Comparison of ENCODE assay signal across 1 cellular context in genomic region chr4:56435748-56436442, GRCh38.
TF ChIP-seq lines count a peak whose summit lies in the region.

Gene PAICS, plus strand, starts transcription at chr4:56436260. Its CDS starts 53 bp downstream, at chr4:56436313.

TF ChIP-seq in K562, 482 proteins besides CTCF, POLR2A, EP300 and RAD21 (continued from another document and continues in another):
- peak; percentile 32; the same call in 1 of the 2 replicates for TF ChIP-seq LEF1 (IDR thresholded peaks at IDR 0.05)
- no peak for TF ChIP-seq STAG1 (CRISPR knock-in tag; IDR thresholded peaks at IDR 0.05; ENCODE audit: borderline replicate concordance)
- TF ChIP-seq CEBPZ (IDR thresholded peaks at IDR 0.05; ENCODE audit: borderline replicate concordance, low read depth, low read length), result no peak
- no peak; a peak in 1 of 4 replicates for TF ChIP-seq TEAD1 (CRISPR knock-in tag; IDR thresholded peaks at IDR 0.05)
- TF ChIP-seq RBM17 (IDR thresholded peaks at IDR 0.05; ENCODE audit: borderline replicate concordance, low read depth, low read length), result no peak
- peak; percentile 96 for TF ChIP-seq ARID4B (CRISPR knock-in tag; IDR thresholded peaks at IDR 0.05)
- TF ChIP-seq ZNF583 (CRISPR knock-in tag; IDR thresholded peaks at IDR 0.05), result 0 out of 2 replicates have a peak, but pooled peaks have one; percentile 64
- TF ChIP-seq PATZ1 (CRISPR knock-in tag; IDR thresholded peaks at IDR 0.05; ENCODE audit: borderline replicate concordance), result no peak
- TF ChIP-seq BCLAF1 (IDR thresholded peaks at IDR 0.05; ENCODE audit: borderline replicate concordance in 1 of 2, control insufficient read depth in 1 of 2, low read depth in 2 of 2, low read length in 1 of 2), result peak; percentile 49 to 88; a peak in 2 of 4 replicates
- peak; percentile 74 for TF ChIP-seq TAF1 (IDR thresholded peaks at IDR 0.05; ENCODE audit: control insufficient read depth, extremely low read depth, insufficient read depth, low read length, severe bottlenecking)
- peak; percentile 18 to 97 for TF ChIP-seq SIN3A (IDR thresholded peaks at IDR 0.05; ENCODE audit: borderline replicate concordance in 2 of 2, control insufficient read depth in 1 of 2, low read depth in 2 of 2, low read length in 2 of 2)
- TF ChIP-seq ETV5 (CRISPR knock-in tag; IDR thresholded peaks at IDR 0.05; ENCODE audit: low read depth), result peak; percentile 19; the same call in 1 of the 2 replicates
- no peak for TF ChIP-seq ILK (tag; IDR thresholded peaks at IDR 0.05; ENCODE audit: borderline replicate concordance, low read depth)
- no peak; the same call in 1 of the 2 replicates for TF ChIP-seq POLR2AphosphoS5 (IDR thresholded peaks at IDR 0.05; ENCODE audit: control insufficient read depth, insufficient read depth, low read depth, low read length)
- TF ChIP-seq NR2C1 (IDR thresholded peaks at IDR 0.05), result peak; percentile 62; the same call in 1 of the 2 replicates
- peak; percentile 65; the same call in 1 of the 2 replicates for TF ChIP-seq NR2C1 (tag; IDR thresholded peaks at IDR 0.05)
- TF ChIP-seq SMAD4 (CRISPR knock-in tag; conservative IDR thresholded peaks at IDR 0.05), result peak; percentile 69
- TF ChIP-seq SRSF7 (optimal IDR thresholded peaks at IDR 0.05; ENCODE audit: low read depth, low read length), result no peak
- no peak for TF ChIP-seq DNMT1 (IDR thresholded peaks at IDR 0.05)
- 0 out of 2 replicates have a peak, but pooled peaks have one; percentile 17 for TF ChIP-seq DMBX1 (CRISPR knock-in tag; IDR thresholded peaks at IDR 0.05; ENCODE audit: borderline replicate concordance)
- no peak for TF ChIP-seq TRIM28 (IDR thresholded peaks at IDR 0.05)
- TF ChIP-seq SNAPC5 (CRISPR knock-in tag; IDR thresholded peaks at IDR 0.05), result no peak
- TF ChIP-seq ZFP30 (CRISPR knock-in tag; IDR thresholded peaks at IDR 0.05; ENCODE audit: borderline replicate concordance), result no peak
- TF ChIP-seq TFAM (CRISPR knock-in tag; conservative IDR thresholded peaks at IDR 0.05), result no peak
- no peak for TF ChIP-seq ZNF280B (CRISPR knock-in tag; IDR thresholded peaks at IDR 0.05)
- peak; percentile 45 for TF ChIP-seq PHF20 (IDR thresholded peaks at IDR 0.05; ENCODE audit: partially characterized antibody)
- TF ChIP-seq HCFC1 (IDR thresholded peaks at IDR 0.05; ENCODE audit: low read depth, low read length), result no peak
- TF ChIP-seq POLR2G (IDR thresholded peaks at IDR 0.05; ENCODE audit: low read depth, low read length), result peak; percentile 86
- TF ChIP-seq CSDE1 (IDR thresholded peaks at IDR 0.05), result no peak
- TF ChIP-seq POLR2B (IDR thresholded peaks at IDR 0.05; ENCODE audit: low read depth, partially characterized antibody), result peak; percentile 67
- no peak for TF ChIP-seq TCF15 (CRISPR knock-in tag; IDR thresholded peaks at IDR 0.05)
- TF ChIP-seq EP400 (IDR thresholded peaks at IDR 0.05), result peak; percentile 99
- TF ChIP-seq GTF3C2 (IDR thresholded peaks at IDR 0.05; ENCODE audit: borderline replicate concordance, extremely low read depth, insufficient read length), result no peak
- TF ChIP-seq NFIX (CRISPR knock-in tag; IDR thresholded peaks at IDR 0.05; ENCODE audit: low read depth), result no peak
- TF ChIP-seq ZNF121 (CRISPR knock-in tag; conservative IDR thresholded peaks at IDR 0.05), result no peak
- TF ChIP-seq NEUROD1 (IDR thresholded peaks at IDR 0.05; ENCODE audit: borderline replicate concordance, low read depth, low read length, partially characterized antibody), result peak; percentile 10
- no peak for TF ChIP-seq ZHX1 (conservative IDR thresholded peaks at IDR 0.05; ENCODE audit: low read length)
- TF ChIP-seq SMAD3 (CRISPR knock-in tag; conservative IDR thresholded peaks at IDR 0.05), result no peak
- no peak for TF ChIP-seq ZNF57 (CRISPR knock-in tag; IDR thresholded peaks at IDR 0.05)
- TF ChIP-seq MAFK (IDR thresholded peaks at IDR 0.05; ENCODE audit: low read length), result no peak
